ENCODE assay signal across 20 cellular contexts in genomic region chr22:31651667-31652066, GRCh38. TPM values are rescaled to one million over a fixed set of nuclear protein-coding genes. Genes with fewer than 3 reads are reported as not detected.
DNase-seq lines count a peak whose midpoint lies in the region; ATAC-seq and TF ChIP-seq lines count a peak whose summit lies in the region.
"Had no signal": no experiment of that assay in that cellular context is flagged by ENCODE, and none has a peak within 500 bp of the region (broad histone marks: within the 10 kb centered on the region; RNA-seq: fewer than 3 reads in every experiment).

No MANE protein-coding gene starts in this region.

- peaks cover 2% of the 10 kb centered on the region; the same call in 1 of the 2 replicates for H3K4me1 ChIP-seq in HEK293 (ENCODE audit: control insufficient read depth, insufficient read depth, low read length)
- H3K4me1 ChIP-seq in gastrocnemius medialis, result peaks cover 23 to 32% of the 10 kb centered on the region in 2 donors
- no peaks in the 10 kb centered on the region for H3K4me1 ChIP-seq in effector memory CD4-positive, alpha-beta T cell (ENCODE audit: control insufficient read depth, insufficient read depth, low read length, poor library complexity, severe bottlenecking)

- H3K27ac ChIP-seq in HEK293 (ENCODE audit: extremely low read depth, low read depth, low read length), result no peak overlapping the region
- H3K27ac ChIP-seq in gastrocnemius medialis, result peak overlapping the region; percentile 49 to 72 (median 60)
- no peak overlapping the region for H3K27ac ChIP-seq in effector memory CD4-positive, alpha-beta T cell (ENCODE audit: insufficient read depth, low read length, poor library complexity, severe bottlenecking)
- H3K27ac ChIP-seq: SK-N-MC, upper lobe of right lung, WERI-Rb-1 had no signal

- no peaks in the 10 kb centered on the region for H3K27me3 ChIP-seq in gastrocnemius medialis
- no peaks in the 10 kb centered on the region for H3K27me3 ChIP-seq in effector memory CD4-positive, alpha-beta T cell (replicated peaks; ENCODE audit: control insufficient read depth, insufficient read depth, low read length, poor library complexity, severe bottlenecking)
- H3K27me3 ChIP-seq: adrenal gland, upper lobe of right lung had no signal

- H3K4me3 Mint-ChIP-seq in activated T-cell treated with anti-CD3 and anti-CD28 coated beads, Interleukin-2, amount 50 U/mL, for 24 hours, result no peak overlapping the region
- H3K4me3 Mint-ChIP-seq in activated T-helper 17 cell treated with anti-CD3 and anti-CD28 coated beads, Interleukin-2, amount 50 U/mL, for 72 hours, result peak overlapping the region; percentile 52
- H3K4me3 Mint-ChIP-seq: mesothelial cell of epicardium; naive thymus-derived CD8-positive, alpha-beta T cell; T-helper 2 cell treated with Interferon-gamma antibody and Interleukin-4, amounts not matched to agents 5 μg/mL and 100 μg/mL, for 36 hours had no signal

- peak; percentile 54 for ATAC-seq in activated T-helper 17 cell treated with anti-CD3 and anti-CD28 coated beads, Interleukin-2, amount 50 U/mL, for 72 hours (replicated peaks)
- ATAC-seq in gastrocnemius medialis (no peak), HG02973 (IDR thresholded peaks at IDR 0.05; ENCODE audit: unreplicated experiment) (no peak)
- ATAC-seq: naive thymus-derived CD8-positive, alpha-beta T cell; upper lobe of right lung had no signal

- peaks cover 42% of the 10 kb centered on the region for H3K36me3 Mint-ChIP-seq in activated T-cell treated with anti-CD3 and anti-CD28 coated beads, Interleukin-2, amount 50 U/mL, for 24 hours (ENCODE audit: low read depth)
- H3K36me3 Mint-ChIP-seq in activated T-helper 17 cell treated with anti-CD3 and anti-CD28 coated beads, Interleukin-2, amount 50 U/mL, for 72 hours (ENCODE audit: low read depth), result peaks cover 49% of the 10 kb centered on the region

- in situ Hi-C loops in gastrocnemius medialis (cut with MboI; ENCODE audit: low sequenced_read_pairs in 4 of 4), result loop anchor here in 1 of 4 donors (25.0 kb wide), 1 partner anchor 286 kb away; the partner anchor contains the start of gene YWHAH

- peaks cover 60% of the 10 kb centered on the region for H3K4me1 Mint-ChIP-seq in activated T-cell treated with anti-CD3 and anti-CD28 coated beads, Interleukin-2, amount 50 U/mL, for 24 hours (ENCODE audit: low read depth)
- peaks cover 20% of the 10 kb centered on the region for H3K4me1 Mint-ChIP-seq in activated T-helper 17 cell treated with anti-CD3 and anti-CD28 coated beads, Interleukin-2, amount 50 U/mL, for 72 hours

- POLR2A ChIA-PET in HEK293 (lab: Yijun Ruan, JAX), result no interaction called here

- DNase-seq in activated T-cell treated with anti-CD3 and anti-CD28 coated beads, Interleukin-2, amount 50 U/mL, for 24 hours, result no peak
- DNase-seq in activated T-cell treated with anti-CD3 and anti-CD28 coated beads for 4 hours (no peak), gastrocnemius medialis (no peak), mesenteric fat pad (ENCODE audit: low spot score) (no peak)
- no peak for DNase-seq in effector memory CD4-positive, alpha-beta T cell
- DNase-seq: adrenal gland; Calu3; HCEC 1CT; naive thymus-derived CD8-positive, alpha-beta T cell; NCI-H1436; NCI-H510A; stimulated activated CD4-positive, alpha-beta T cell treated with anti-CD3 and anti-CD28 coated beads, Interleukin-4, amount 100 ng/mL, for 24 hours; upper lobe of right lung; WERI-Rb-1 had no signal

- no peaks in the 10 kb centered on the region for H3K27me3 Mint-ChIP-seq in activated T-cell treated with anti-CD3 and anti-CD28 coated beads, Interleukin-2, amount 50 U/mL, for 24 hours
- H3K27me3 Mint-ChIP-seq in activated T-helper 17 cell treated with anti-CD3 and anti-CD28 coated beads, Interleukin-2, amount 50 U/mL, for 72 hours, result no peaks in the 10 kb centered on the region
- H3K27me3 Mint-ChIP-seq: naive thymus-derived CD8-positive, alpha-beta T cell had no signal

- H3K36me3 ChIP-seq in HEK293 (ENCODE audit: control insufficient read depth in 2 of 2, insufficient read depth in 1 of 2, low read length in 2 of 2), result peaks cover 6 to 30% of the 10 kb centered on the region in 2 experiments
- peaks cover 3 to 19% of the 10 kb centered on the region in 2 donors for H3K36me3 ChIP-seq in gastrocnemius medialis
- peaks cover 30% of the 10 kb centered on the region for H3K36me3 ChIP-seq in effector memory CD4-positive, alpha-beta T cell (ENCODE audit: control insufficient read depth, insufficient read depth, low read length)

- H3K9me3 ChIP-seq in HEK293 (ENCODE audit: control insufficient read depth, insufficient read depth, low read depth, low read length) (no peaks in the 10 kb centered on the region), gastrocnemius medialis (no peaks in the 10 kb centered on the region)
- no peaks in the 10 kb centered on the region for H3K9me3 ChIP-seq in effector memory CD4-positive, alpha-beta T cell (ENCODE audit: control insufficient read depth, low read length)
- H3K9me3 ChIP-seq: adrenal gland, upper lobe of right lung had no signal

- no peaks in the 10 kb centered on the region for H3K9me3 Mint-ChIP-seq in activated T-cell treated with anti-CD3 and anti-CD28 coated beads, Interleukin-2, amount 50 U/mL, for 24 hours
- no peaks in the 10 kb centered on the region for H3K9me3 Mint-ChIP-seq in activated T-helper 17 cell treated with anti-CD3 and anti-CD28 coated beads, Interleukin-2, amount 50 U/mL, for 72 hours
- H3K9me3 Mint-ChIP-seq: mesothelial cell of epicardium; naive thymus-derived CD8-positive, alpha-beta T cell; T-helper 2 cell treated with Interferon-gamma antibody and Interleukin-4, amounts not matched to agents 5 μg/mL and 100 μg/mL, for 36 hours had no signal

- peak overlapping the region; percentile 82 for H3K27ac Mint-ChIP-seq in activated T-cell treated with anti-CD3 and anti-CD28 coated beads, Interleukin-2, amount 50 U/mL, for 24 hours
- H3K27ac Mint-ChIP-seq in activated T-helper 17 cell treated with anti-CD3 and anti-CD28 coated beads, Interleukin-2, amount 50 U/mL, for 72 hours, result peak overlapping the region; percentile 54
- H3K27ac Mint-ChIP-seq: mesothelial cell of epicardium; T-helper 2 cell treated with Interferon-gamma antibody and Interleukin-4, amounts not matched to agents 5 μg/mL and 100 μg/mL, for 36 hours had no signal

- TF ChIP-seq CTCF in HEK293 (tag by site-specific recombination; IDR thresholded peaks at IDR 0.05), result no peak
- no peak for TF ChIP-seq CTCF in gastrocnemius medialis (IDR thresholded peaks at IDR 0.05 in 4 of 5, conservative IDR thresholded peaks at IDR 0.05 in 1 of 5)

- H3K4me3 ChIP-seq in HEK293 (ENCODE audit: low read depth, low read length) (no peak overlapping the region), gastrocnemius medialis (no peak overlapping the region)
- H3K4me3 ChIP-seq in effector memory CD4-positive, alpha-beta T cell (ENCODE audit: insufficient read depth, low read depth, low read length, poor library complexity, severe bottlenecking), result no peak overlapping the region
- H3K4me3 ChIP-seq: adrenal gland, SK-N-MC, upper lobe of right lung had no signal

- no peak for TF ChIP-seq POLR2A in gastrocnemius medialis (IDR thresholded peaks at IDR 0.05)

- intact Hi-C loops in gastrocnemius medialis (cut with DNase I; ENCODE audit: low total_unique reads), result no loop called here

- CTCF ChIA-PET in HEK293 (lab: Yijun Ruan, JAX), result no interaction called here

TF ChIP-seq in HEK293, 187 proteins besides CTCF, POLR2A, EP300 and RAD21:
- TF ChIP-seq PRDM1 (tag by site-specific recombination; IDR thresholded peaks at IDR 0.05) (peak; percentile 30; the same call in 1 of the 2 replicates), HOXC10 (CRISPR knock-in tag; IDR thresholded peaks at IDR 0.05) (no peak), ZNF140 (tag by site-specific recombination; IDR thresholded peaks at IDR 0.05) (no peak)

RNA-seq across cellular contexts. Expression of gene PISD, which starts 10.3 kb away (rescaled TPM):
- 10 to 100 TPM; 41.1 to 44.1 TPM for total RNA-seq in activated T-helper 17 cell treated with anti-CD3 and anti-CD28 coated beads, Interleukin-2, amount 50 U/mL, for 72 hours
- 10 to 100 TPM; 15.3 to 19.0 (median 18.5) TPM for total RNA-seq in gastrocnemius medialis
- total RNA-seq in mesenteric fat pad, result 138 TPM

Comparison
In these comparisons a context has a peak if more than half of its experiments do, and no peak if none do; other contexts are left out.
1. H3K27ac ChIP-seq: peak in gastrocnemius medialis (4 of 4); none in HEK293 (single experiment) and effector memory CD4-positive, alpha-beta T cell (single experiment).